Comparison of ENCODE assay signal across 8 cellular contexts in the genomic region with DNA sequence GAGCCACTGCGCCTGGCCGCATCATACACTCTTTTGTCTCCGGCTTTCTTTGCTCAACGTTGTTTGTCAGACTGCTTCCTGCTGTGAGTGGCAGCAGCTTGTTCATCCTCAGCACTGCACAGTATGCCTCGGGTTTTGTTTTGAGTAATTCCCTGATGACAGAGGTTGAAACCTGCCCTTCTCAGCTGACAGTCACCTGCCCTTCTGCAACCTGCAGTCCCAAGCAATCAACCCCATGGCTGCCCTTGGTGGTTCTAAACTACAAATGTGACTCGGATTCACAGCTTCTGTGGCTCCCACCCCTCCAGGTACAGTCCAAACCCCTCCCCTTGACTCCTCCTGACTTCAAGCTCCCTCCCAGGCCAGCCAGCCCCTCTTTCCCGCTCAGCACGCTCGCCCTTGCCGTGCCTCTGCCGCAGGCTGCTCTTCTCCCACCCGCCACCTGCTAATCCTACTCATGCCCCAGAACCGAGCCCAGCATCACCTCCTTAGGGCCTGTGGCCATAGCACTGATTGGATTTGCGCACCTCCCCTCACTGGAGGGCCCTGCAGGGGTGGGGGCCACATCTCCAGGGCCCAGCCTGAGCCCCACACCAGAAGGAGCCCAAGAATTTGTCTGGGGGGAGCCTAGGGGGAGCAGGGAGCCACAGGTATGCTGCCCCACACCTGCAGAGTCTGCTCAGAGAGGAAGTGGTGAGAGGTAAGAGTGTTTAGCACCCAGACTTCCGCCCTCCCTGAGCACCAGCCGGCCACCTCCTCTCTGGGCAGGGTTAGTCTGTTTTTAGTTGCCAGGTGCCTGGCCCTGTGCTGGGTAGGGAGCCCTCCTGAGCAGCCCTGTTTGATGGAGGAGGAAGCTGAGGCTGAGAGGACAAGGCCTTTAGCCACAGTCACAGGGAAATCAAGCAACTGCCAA. TPM values are rescaled to one million over a fixed set of nuclear protein-coding genes. Genes with fewer than 3 reads are reported as not detected.
A peak's percentile ranks its signal among the peaks of the same experiment; 100 is the strongest.
DNase-seq lines count a peak whose midpoint lies in the region; ATAC-seq and TF ChIP-seq lines count a peak whose summit lies in the region.

No MANE protein-coding gene starts in this region.

- ATAC-seq in HG02970 (IDR thresholded peaks at IDR 0.05; ENCODE audit: low FRiP score, unreplicated experiment): peak; percentile 70
- ATAC-seq in left colon: peak; percentile 9

- DNase-seq in DMS 273 (lab: John Stamatoyannopoulos, UW; ENCODE audit: unreplicated experiment) (peak; percentile 63), DMS 273 treated with DMSO at 0.1 percent for 48 hours (lab: John Stamatoyannopoulos, UW) (no peak), NCI-H2196 (lab: John Stamatoyannopoulos, UW; ENCODE audit: unreplicated experiment) (peak; percentile 80), left colon (no peak), tibial artery (no peak), MG63 (no peak)
- DNase-seq in activated T-cell treated with anti-CD3 and anti-CD28 coated beads, Interleukin-2, amount 50 U/mL, for 48 hours: peak; percentile 80 to 81

- no peaks in the 10 kb centered on the region for H3K36me3 ChIP-seq in tibial artery
- H3K36me3 ChIP-seq in MG63: peaks cover 13% of the 10 kb centered on the region

- peak overlapping the region; percentile 94 for H3K27ac ChIP-seq in tibial artery

- H3K27me3 ChIP-seq in tibial artery (no peaks in the 10 kb centered on the region), MG63 (no peaks in the 10 kb centered on the region)

- no peak for TF ChIP-seq CTCF in tibial artery (IDR thresholded peaks at IDR 0.05)

- H3K4me1 ChIP-seq in tibial artery: peaks cover 21 to 100% (median 96%) of the 10 kb centered on the region in 4 donors

- H3K9me3 ChIP-seq in tibial artery (no peaks in the 10 kb centered on the region), MG63 (no peaks in the 10 kb centered on the region)

- H3K4me3 ChIP-seq in tibial artery (no peak overlapping the region), MG63 (no peak overlapping the region)

- intact Hi-C loops in left colon (cut with DNase I, micrococcal nuclease): no loop called here
- intact Hi-C loops in tibial artery (cut with DNase I; ENCODE audit: low total_unique reads): no loop called here

RNA-seq across cellular contexts. Expression of a gene that starts 10.1 kb away (rescaled TPM):
- total RNA-seq in left colon: 100 to 1,000 TPM; 157 to 175 TPM
- total RNA-seq in MG63 (2014; rRNA removed; shearing (Covaris generic); ENCODE audit: low replicate concordance): 10.3 and 11.8 TPM in 2 replicates

RNA-seq across cellular contexts. Expression of a gene that starts 33.0 kb away (rescaled TPM):
- 10 to 100 TPM; 25.1 to 28.6 TPM for total RNA-seq in left colon
- 23.3 and 38.9 TPM in 2 replicates for total RNA-seq in MG63 (2014; rRNA removed; shearing (Covaris generic); ENCODE audit: low replicate concordance)

RNA-seq across cellular contexts. Expression of a gene that starts 40.1 kb away (rescaled TPM):
- 1 to 10 TPM; 1.3 to 1.9 TPM for total RNA-seq in left colon
- total RNA-seq in MG63 (2014; rRNA removed; shearing (Covaris generic); ENCODE audit: low replicate concordance): 0.13 TPM in 1 of 2 replicates, not detected in the other

RNA-seq across cellular contexts. Expression of a gene that starts 53.8 kb away (rescaled TPM):
- 10 to 100 TPM; 37.5 to 46.9 TPM for total RNA-seq in left colon
- total RNA-seq in MG63 (2014; rRNA removed; shearing (Covaris generic); ENCODE audit: low replicate concordance): 4.7 and 26.9 TPM in 2 replicates

Comparison
In these comparisons a context has a peak if more than half of its experiments do, and no peak if none do; other contexts are left out.
1. DNase-seq: peak in DMS 273 (single experiment), NCI-H2196 (single experiment) and activated T-cell treated with anti-CD3 and anti-CD28 coated beads, Interleukin-2, amount 50 U/mL, for 48 hours (2 of 2); none in DMS 273 treated with DMSO at 0.1 percent for 48 hours (single experiment), left colon (0 of 2), tibial artery (0 of 2) and MG63 (single experiment).
2. RNA of a gene that starts 10.1 kb away (total RNA-seq): 157 to 175 TPM in left colon; 10.3 to 11.8 TPM in MG63; every median in the first group is over 10 times any median in the second.